Comparison of ENCODE assay signal across 11 cellular contexts in genomic region chr3:138781012-138781470, GRCh38. TPM values are rescaled to one million over a fixed set of nuclear protein-coding genes. Genes with fewer than 3 reads are reported as not detected.
DNase-seq lines count a peak whose midpoint lies in the region; ATAC-seq lines count a peak whose summit lies in the region.
"Had no signal": no experiment of that assay in that cellular context is flagged by ENCODE, and none has a peak within 500 bp of the region (broad histone marks: within the 10 kb centered on the region; RNA-seq: fewer than 3 reads in every experiment).

No MANE protein-coding gene starts in this region.

- peak; percentile 85 for ATAC-seq in GM21390 (IDR thresholded peaks at IDR 0.05; ENCODE audit: unreplicated experiment)
- ATAC-seq: foreskin keratinocyte had no signal

- DNase-seq in NCI-H2171 treated with DMSO at 0.1 percent for 48 hours (lab: John Stamatoyannopoulos, UW) (peak; percentile 67), NCI-H146 treated with DMSO at 0.1 percent for 48 hours (lab: John Stamatoyannopoulos, UW; ENCODE audit: unreplicated experiment) (no peak), mesenteric fat pad (ENCODE audit: low spot score) (no peak), GM03348 (ENCODE audit: low spot score) (no peak), hippocampal formation (lab: John Stamatoyannopoulos, UW) (no peak)
- DNase-seq in activated gamma-delta T cell treated with anti-CD3 and anti-CD28 coated beads, Interleukin-2, amount 50 U/mL, for 16 hours (ENCODE audit: low read depth), result peak; percentile 27
- DNase-seq in stimulated activated CD4-positive, alpha-beta T cell treated with anti-CD3 and anti-CD28 coated beads, Interleukin-4, amount 100 ng/mL, for 24 hours, result peak; percentile 36
- DNase-seq: foreskin keratinocyte, NCI-H69, substantia nigra had no signal

RNA-seq across cellular contexts. Expression of gene PIK3CB, which starts 53.7 kb away (rescaled TPM):
- 31.2 TPM for total RNA-seq in mesenteric fat pad

Comparison
In these comparisons a context has a peak if more than half of its experiments do, and no peak if none do; other contexts are left out.
1. DNase-seq: peak in NCI-H2171 treated with DMSO at 0.1 percent for 48 hours (single experiment), activated gamma-delta T cell treated with anti-CD3 and anti-CD28 coated beads, Interleukin-2, amount 50 U/mL, for 16 hours (single experiment) and stimulated activated CD4-positive, alpha-beta T cell treated with anti-CD3 and anti-CD28 coated beads, Interleukin-4, amount 100 ng/mL, for 24 hours (single experiment); none in NCI-H146 treated with DMSO at 0.1 percent for 48 hours (single experiment), mesenteric fat pad (single experiment), GM03348 (single experiment) and hippocampal formation (0 of 2).